In the genomic region with DNA sequence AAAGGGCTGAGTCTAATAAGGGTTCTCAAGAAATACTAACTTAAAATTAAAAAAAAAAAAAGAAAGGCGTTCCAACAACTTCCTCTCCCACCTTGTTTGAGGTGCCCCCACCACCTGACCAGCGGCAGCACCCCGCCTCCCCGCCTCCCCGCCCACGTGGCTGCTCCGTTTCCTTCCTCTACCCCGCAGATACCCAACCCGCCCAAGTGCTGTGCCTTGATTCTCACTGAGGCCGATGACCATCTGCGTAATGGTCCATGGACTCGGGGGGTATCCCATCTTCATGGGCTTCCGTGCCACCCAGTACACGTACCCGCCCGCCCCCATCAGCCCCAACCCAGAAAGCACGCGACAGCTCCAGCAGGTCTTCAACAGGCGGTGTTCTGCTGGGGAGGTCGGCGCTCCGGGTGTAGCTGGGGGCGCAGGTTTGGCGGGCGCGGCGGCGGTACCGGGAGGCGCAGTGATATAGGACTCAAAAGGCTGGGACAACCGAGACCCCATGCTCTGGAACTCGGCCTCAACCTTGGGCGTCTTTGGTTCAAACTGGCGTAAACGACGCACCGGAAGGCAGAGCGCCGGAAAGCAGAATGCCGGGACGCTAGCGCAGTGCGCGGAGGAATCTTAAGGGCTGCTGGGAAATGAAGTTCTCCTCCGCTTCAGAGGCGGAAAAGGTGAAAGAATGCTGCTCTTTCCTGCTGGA, we compare ENCODE assay signal across 1 cellular context.
TF ChIP-seq lines count a peak whose summit lies in the region.

A gene with protein sequence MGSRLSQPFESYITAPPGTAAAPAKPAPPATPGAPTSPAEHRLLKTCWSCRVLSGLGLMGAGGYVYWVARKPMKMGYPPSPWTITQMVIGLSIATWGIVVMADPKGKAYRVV (minus strand): TSS at position 545 of the 700 bp plus-strand sequence. CDS start 44 bp downstream, at position 501.

TF ChIP-seq in HepG2, 621 proteins besides CTCF, POLR2A, EP300 and RAD21 (continued from another document and continues in another):
- TF ChIP-seq, protein P1, sequence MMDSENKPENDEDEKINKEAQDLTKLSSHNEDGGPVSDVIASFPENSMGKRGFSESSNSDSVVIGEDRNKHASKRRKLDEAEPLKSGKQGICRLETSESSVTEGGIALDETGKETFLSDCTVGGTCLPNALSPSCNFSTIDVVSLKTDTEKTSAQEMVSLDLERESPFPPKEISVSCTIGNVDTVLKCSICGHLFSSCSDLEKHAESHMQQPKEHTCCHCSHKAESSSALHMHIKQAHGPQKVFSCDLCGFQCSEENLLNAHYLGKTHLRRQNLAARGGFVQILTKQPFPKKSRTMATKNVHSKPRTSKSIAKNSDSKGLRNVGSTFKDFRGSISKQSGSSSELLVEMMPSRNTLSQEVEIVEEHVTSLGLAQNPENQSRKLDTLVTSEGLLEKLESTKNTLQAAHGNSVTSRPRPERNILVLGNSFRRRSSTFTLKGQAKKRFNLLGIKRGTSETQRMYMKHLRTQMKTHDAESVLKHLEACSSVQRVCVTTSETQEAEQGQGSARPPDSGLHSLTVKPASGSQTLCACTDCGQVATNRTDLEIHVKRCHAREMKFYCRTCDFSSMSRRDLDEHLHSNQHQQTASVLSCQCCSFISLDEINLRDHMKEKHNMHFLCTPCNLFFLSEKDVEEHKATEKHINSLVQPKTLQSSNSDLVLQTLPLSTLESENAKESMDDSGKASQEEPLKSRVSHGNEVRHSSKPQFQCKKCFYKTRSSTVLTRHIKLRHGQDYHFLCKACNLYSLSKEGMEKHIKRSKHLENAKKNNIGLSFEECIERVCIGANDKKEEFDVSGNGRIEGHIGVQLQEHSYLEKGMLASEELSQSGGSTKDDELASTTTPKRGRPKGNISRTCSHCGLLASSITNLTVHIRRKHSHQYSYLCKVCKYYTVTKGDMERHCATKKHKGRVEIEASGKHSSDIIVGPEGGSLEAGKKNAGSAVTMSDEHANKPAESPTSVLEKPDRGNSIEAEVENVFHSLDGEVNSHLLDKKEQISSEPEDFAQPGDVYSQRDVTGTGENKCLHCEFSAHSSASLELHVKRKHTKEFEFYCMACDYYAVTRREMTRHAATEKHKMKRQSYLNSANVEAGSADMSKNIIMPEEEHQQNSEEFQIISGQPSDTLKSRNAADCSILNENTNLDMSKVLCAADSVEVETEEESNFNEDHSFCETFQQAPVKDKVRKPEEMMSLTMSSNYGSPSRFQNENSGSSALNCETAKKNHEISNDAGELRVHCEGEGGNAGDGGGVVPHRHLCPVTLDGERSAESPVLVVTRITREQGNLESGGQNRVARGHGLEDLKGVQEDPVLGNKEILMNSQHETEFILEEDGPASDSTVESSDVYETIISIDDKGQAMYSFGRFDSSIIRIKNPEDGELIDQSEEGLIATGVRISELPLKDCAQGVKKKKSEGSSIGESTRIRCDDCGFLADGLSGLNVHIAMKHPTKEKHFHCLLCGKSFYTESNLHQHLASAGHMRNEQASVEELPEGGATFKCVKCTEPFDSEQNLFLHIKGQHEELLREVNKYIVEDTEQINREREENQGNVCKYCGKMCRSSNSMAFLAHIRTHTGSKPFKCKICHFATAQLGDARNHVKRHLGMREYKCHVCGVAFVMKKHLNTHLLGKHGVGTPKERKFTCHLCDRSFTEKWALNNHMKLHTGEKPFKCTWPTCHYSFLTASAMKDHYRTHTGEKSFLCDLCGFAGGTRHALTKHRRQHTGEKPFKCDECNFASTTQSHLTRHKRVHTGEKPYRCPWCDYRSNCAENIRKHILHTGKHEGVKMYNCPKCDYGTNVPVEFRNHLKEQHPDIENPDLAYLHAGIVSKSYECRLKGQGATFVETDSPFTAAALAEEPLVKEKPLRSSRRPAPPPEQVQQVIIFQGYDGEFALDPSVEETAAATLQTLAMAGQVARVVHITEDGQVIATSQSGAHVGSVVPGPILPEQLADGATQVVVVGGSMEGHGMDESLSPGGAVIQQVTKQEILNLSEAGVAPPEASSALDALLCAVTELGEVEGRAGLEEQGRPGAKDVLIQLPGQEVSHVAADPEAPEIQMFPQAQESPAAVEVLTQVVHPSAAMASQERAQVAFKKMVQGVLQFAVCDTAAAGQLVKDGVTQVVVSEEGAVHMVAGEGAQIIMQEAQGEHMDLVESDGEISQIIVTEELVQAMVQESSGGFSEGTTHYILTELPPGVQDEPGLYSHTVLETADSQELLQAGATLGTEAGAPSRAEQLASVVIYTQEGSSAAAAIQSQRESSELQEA (CRISPR knock-in tag; IDR thresholded peaks at IDR 0.05; ENCODE audit: not compliant biosample characterization) = peak; percentile 34
- peak; percentile 94 for TF ChIP-seq ZNF143 (CRISPR knock-in tag; IDR thresholded peaks at IDR 0.05)
- peak; percentile 54; the same call in 1 of the 2 replicates for TF ChIP-seq ARHGAP35 (CRISPR knock-in tag; IDR thresholded peaks at IDR 0.05; ENCODE audit: borderline replicate concordance)
- TF ChIP-seq ZSCAN12 (CRISPR knock-in tag; IDR thresholded peaks at IDR 0.05) = no peak
- peak; percentile 49; the same call in 1 of the 2 replicates for TF ChIP-seq KAT7 (CRISPR knock-in tag; IDR thresholded peaks at IDR 0.05; ENCODE audit: borderline replicate concordance)
- TF ChIP-seq AKAP8 (CRISPR knock-in tag; IDR thresholded peaks at IDR 0.05) = no peak
- TF ChIP-seq, protein P2, sequence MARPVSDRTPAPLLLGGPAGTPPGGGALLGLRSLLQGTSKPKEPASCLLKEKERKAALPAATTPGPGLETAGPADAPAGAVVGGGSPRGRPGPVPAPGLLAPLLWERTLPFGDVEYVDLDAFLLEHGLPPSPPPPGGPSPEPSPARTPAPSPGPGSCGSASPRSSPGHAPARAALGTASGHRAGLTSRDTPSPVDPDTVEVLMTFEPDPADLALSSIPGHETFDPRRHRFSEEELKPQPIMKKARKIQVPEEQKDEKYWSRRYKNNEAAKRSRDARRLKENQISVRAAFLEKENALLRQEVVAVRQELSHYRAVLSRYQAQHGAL (CRISPR knock-in tag; IDR thresholded peaks at IDR 0.05; ENCODE audit: not compliant biosample characterization) = no peak
- TF ChIP-seq THAP11 (CRISPR knock-in tag; IDR thresholded peaks at IDR 0.05) = peak; percentile 98
- TF ChIP-seq, protein P3, sequence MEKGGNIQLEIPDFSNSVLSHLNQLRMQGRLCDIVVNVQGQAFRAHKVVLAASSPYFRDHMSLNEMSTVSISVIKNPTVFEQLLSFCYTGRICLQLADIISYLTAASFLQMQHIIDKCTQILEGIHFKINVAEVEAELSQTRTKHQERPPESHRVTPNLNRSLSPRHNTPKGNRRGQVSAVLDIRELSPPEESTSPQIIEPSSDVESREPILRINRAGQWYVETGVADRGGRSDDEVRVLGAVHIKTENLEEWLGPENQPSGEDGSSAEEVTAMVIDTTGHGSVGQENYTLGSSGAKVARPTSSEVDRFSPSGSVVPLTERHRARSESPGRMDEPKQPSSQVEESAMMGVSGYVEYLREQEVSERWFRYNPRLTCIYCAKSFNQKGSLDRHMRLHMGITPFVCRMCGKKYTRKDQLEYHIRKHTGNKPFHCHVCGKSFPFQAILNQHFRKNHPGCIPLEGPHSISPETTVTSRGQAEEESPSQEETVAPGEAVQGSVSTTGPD (CRISPR knock-in tag; IDR thresholded peaks at IDR 0.05) = no peak
- TF ChIP-seq PTBP1 (IDR thresholded peaks at IDR 0.05; ENCODE audit: low read depth, low read length, poor library complexity, severe bottlenecking) = peak; percentile 71
- TF ChIP-seq ZIK1 (CRISPR knock-in tag; IDR thresholded peaks at IDR 0.05; ENCODE audit: borderline replicate concordance, low read depth) = no peak
- peak; percentile 44; the same call in 1 of the 2 replicates for TF ChIP-seq ZNF670 (CRISPR knock-in tag; IDR thresholded peaks at IDR 0.05; ENCODE audit: borderline replicate concordance)
- TF ChIP-seq ZMAT3 (CRISPR knock-in tag; conservative IDR thresholded peaks at IDR 0.05) = no peak
- TF ChIP-seq, protein P4, sequence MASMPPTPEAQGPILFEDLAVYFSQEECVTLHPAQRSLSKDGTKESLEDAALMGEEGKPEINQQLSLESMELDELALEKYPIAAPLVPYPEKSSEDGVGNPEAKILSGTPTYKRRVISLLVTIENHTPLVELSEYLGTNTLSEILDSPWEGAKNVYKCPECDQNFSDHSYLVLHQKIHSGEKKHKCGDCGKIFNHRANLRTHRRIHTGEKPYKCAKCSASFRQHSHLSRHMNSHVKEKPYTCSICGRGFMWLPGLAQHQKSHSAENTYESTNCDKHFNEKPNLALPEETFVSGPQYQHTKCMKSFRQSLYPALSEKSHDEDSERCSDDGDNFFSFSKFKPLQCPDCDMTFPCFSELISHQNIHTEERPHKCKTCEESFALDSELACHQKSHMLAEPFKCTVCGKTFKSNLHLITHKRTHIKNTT (CRISPR knock-in tag; IDR thresholded peaks at IDR 0.05) = no peak
- no peak for TF ChIP-seq MEIS2 (CRISPR knock-in tag; IDR thresholded peaks at IDR 0.05)
- TF ChIP-seq FOXC1 (CRISPR knock-in tag; IDR thresholded peaks at IDR 0.05; ENCODE audit: borderline replicate concordance) = no peak
- TF ChIP-seq ZNF207 (IDR thresholded peaks at IDR 0.05; ENCODE audit: borderline replicate concordance) = no peak
- TF ChIP-seq, protein P5, sequence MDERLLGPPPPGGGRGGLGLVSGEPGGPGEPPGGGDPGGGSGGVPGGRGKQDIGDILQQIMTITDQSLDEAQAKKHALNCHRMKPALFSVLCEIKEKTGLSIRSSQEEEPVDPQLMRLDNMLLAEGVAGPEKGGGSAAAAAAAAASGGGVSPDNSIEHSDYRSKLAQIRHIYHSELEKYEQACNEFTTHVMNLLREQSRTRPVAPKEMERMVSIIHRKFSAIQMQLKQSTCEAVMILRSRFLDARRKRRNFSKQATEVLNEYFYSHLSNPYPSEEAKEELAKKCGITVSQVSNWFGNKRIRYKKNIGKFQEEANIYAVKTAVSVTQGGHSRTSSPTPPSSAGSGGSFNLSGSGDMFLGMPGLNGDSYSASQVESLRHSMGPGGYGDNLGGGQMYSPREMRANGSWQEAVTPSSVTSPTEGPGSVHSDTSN (CRISPR knock-in tag; IDR thresholded peaks at IDR 0.05) = no peak
- TF ChIP-seq, protein P6, sequence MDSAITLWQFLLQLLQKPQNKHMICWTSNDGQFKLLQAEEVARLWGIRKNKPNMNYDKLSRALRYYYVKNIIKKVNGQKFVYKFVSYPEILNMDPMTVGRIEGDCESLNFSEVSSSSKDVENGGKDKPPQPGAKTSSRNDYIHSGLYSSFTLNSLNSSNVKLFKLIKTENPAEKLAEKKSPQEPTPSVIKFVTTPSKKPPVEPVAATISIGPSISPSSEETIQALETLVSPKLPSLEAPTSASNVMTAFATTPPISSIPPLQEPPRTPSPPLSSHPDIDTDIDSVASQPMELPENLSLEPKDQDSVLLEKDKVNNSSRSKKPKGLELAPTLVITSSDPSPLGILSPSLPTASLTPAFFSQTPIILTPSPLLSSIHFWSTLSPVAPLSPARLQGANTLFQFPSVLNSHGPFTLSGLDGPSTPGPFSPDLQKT (CRISPR knock-in tag; IDR thresholded peaks at IDR 0.05; ENCODE audit: borderline replicate concordance) = no peak
- TF ChIP-seq, protein P7, sequence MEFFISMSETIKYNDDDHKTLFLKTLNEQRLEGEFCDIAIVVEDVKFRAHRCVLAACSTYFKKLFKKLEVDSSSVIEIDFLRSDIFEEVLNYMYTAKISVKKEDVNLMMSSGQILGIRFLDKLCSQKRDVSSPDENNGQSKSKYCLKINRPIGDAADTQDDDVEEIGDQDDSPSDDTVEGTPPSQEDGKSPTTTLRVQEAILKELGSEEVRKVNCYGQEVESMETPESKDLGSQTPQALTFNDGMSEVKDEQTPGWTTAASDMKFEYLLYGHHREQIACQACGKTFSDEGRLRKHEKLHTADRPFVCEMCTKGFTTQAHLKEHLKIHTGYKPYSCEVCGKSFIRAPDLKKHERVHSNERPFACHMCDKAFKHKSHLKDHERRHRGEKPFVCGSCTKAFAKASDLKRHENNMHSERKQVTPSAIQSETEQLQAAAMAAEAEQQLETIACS (CRISPR knock-in tag; IDR thresholded peaks at IDR 0.05) = no peak
- no peak for TF ChIP-seq BRCA1 (CRISPR knock-in tag; IDR thresholded peaks at IDR 0.05)
- TF ChIP-seq ZNF672 (CRISPR knock-in tag; IDR thresholded peaks at IDR 0.05) = no peak
- TF ChIP-seq XBP1 (CRISPR knock-in tag; IDR thresholded peaks at IDR 0.05) = no peak
- TF ChIP-seq, protein P8, sequence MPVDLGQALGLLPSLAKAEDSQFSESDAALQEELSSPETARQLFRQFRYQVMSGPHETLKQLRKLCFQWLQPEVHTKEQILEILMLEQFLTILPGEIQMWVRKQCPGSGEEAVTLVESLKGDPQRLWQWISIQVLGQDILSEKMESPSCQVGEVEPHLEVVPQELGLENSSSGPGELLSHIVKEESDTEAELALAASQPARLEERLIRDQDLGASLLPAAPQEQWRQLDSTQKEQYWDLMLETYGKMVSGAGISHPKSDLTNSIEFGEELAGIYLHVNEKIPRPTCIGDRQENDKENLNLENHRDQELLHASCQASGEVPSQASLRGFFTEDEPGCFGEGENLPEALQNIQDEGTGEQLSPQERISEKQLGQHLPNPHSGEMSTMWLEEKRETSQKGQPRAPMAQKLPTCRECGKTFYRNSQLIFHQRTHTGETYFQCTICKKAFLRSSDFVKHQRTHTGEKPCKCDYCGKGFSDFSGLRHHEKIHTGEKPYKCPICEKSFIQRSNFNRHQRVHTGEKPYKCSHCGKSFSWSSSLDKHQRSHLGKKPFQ (CRISPR knock-in tag; IDR thresholded peaks at IDR 0.05; ENCODE audit: insufficient replicate concordance) = no peak
- TF ChIP-seq, protein P9, sequence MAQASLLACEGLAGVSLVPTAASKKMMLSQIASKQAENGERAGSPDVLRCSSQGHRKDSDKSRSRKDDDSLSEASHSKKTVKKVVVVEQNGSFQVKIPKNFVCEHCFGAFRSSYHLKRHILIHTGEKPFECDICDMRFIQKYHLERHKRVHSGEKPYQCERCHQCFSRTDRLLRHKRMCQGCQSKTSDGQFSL (CRISPR knock-in tag; IDR thresholded peaks at IDR 0.05) = no peak
- TF ChIP-seq, protein P10, sequence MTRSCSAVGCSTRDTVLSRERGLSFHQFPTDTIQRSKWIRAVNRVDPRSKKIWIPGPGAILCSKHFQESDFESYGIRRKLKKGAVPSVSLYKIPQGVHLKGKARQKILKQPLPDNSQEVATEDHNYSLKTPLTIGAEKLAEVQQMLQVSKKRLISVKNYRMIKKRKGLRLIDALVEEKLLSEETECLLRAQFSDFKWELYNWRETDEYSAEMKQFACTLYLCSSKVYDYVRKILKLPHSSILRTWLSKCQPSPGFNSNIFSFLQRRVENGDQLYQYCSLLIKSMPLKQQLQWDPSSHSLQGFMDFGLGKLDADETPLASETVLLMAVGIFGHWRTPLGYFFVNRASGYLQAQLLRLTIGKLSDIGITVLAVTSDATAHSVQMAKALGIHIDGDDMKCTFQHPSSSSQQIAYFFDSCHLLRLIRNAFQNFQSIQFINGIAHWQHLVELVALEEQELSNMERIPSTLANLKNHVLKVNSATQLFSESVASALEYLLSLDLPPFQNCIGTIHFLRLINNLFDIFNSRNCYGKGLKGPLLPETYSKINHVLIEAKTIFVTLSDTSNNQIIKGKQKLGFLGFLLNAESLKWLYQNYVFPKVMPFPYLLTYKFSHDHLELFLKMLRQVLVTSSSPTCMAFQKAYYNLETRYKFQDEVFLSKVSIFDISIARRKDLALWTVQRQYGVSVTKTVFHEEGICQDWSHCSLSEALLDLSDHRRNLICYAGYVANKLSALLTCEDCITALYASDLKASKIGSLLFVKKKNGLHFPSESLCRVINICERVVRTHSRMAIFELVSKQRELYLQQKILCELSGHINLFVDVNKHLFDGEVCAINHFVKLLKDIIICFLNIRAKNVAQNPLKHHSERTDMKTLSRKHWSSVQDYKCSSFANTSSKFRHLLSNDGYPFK (CRISPR knock-in tag; IDR thresholded peaks at IDR 0.05; ENCODE audit: borderline replicate concordance) = no peak
- TF ChIP-seq ZNF570 (CRISPR knock-in tag; IDR thresholded peaks at IDR 0.05; ENCODE audit: borderline replicate concordance) = no peak
- TF ChIP-seq KAT8 (CRISPR knock-in tag; IDR thresholded peaks at IDR 0.05) = peak; percentile 89
- no peak for TF ChIP-seq ZNF160 (CRISPR knock-in tag; IDR thresholded peaks at IDR 0.05)
- TF ChIP-seq HNF4A (CRISPR knock-in tag; IDR thresholded peaks at IDR 0.05) = no peak
- no peak for TF ChIP-seq CBX1 (IDR thresholded peaks at IDR 0.05; ENCODE audit: low read depth)
- TF ChIP-seq ZNF33A (CRISPR knock-in tag; IDR thresholded peaks at IDR 0.05; ENCODE audit: borderline replicate concordance) = no peak
- TF ChIP-seq SMC3 (IDR thresholded peaks at IDR 0.05; ENCODE audit: low read length) = no peak
- TF ChIP-seq HOXA7 (CRISPR knock-in tag; IDR thresholded peaks at IDR 0.05) = no peak
- no peak for TF ChIP-seq ZFP36 (IDR thresholded peaks at IDR 0.05; ENCODE audit: borderline replicate concordance, low read depth, low read length, partially characterized antibody)
